ENCODE assay signal across 19 cellular contexts in the genomic region with DNA sequence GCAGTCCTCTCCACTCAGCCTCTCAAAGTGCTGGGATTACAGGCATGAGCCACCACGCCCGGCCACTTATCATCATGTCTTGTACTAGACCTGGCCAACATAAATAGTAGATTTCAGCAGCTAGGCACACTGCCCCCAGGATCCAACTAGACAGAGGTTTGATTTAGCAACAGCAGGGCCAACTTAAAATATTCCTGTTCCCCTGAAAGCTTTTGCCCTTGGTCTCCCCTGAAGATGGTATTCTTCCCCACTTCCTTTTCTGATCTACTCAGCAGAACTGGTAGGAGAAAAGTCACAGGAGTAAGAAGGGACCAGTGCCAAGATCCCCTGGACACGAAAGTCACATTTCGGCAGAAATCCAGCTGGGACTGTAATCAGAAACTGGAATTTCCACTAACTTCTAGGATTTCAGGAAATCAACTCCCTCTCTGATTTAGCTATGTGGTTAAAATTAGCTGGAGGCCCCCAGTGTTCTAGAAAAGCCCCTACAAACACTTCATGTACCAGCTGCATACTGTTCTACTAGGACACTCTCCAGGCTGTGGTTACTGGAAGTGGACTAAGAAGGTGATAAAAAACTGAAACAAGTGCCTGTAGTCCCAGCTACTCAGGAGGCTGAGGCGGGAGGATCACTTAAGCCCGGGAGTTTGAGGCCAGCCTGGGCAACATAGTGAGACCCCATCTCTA. TPM values are rescaled to one million over a fixed set of nuclear protein-coding genes. Genes with fewer than 3 reads are reported as not detected.
A peak's percentile ranks its signal among the peaks of the same experiment; 100 is the strongest.
DNase-seq lines count a peak whose midpoint lies in the region; ATAC-seq and TF ChIP-seq lines count a peak whose summit lies in the region.
"Had no signal": no experiment of that assay in that cellular context is flagged by ENCODE, and none has a peak within 500 bp of the region (broad histone marks: within the 10 kb centered on the region; RNA-seq: fewer than 3 reads in every experiment).

No MANE protein-coding gene starts in this region.

- H3K9me3 Mint-ChIP-seq in stimulated activated memory B cell treated with anti-CD40 and anti-IgM and Interleukin-4, amounts not matched to agents 10 μg/mL and 1 μg/mL and 100 μg/mL, for 72 hours: no peaks in the 10 kb centered on the region
- no peaks in the 10 kb centered on the region for H3K9me3 Mint-ChIP-seq in activated CD4-positive, alpha-beta T cell treated with anti-CD3 and anti-CD28 coated beads for 36 hours (ENCODE audit: low read depth)
- H3K9me3 Mint-ChIP-seq: activated naive CD4-positive, alpha-beta T cell treated with anti-CD3 and anti-CD28 coated beads, Interleukin-2, amount 10 ng/mL, durations not matched to agents 7 days and 5 days; T-cell had no signal

- H3K4me3 Mint-ChIP-seq in stimulated activated memory B cell treated with anti-CD40 and anti-IgM and Interleukin-4, amounts not matched to agents 10 μg/mL and 1 μg/mL and 100 μg/mL, for 72 hours: no peak overlapping the region
- no peak overlapping the region for H3K4me3 Mint-ChIP-seq in activated CD4-positive, alpha-beta T cell treated with anti-CD3 and anti-CD28 coated beads for 36 hours
- H3K4me3 Mint-ChIP-seq: activated naive CD4-positive, alpha-beta T cell treated with anti-CD3 and anti-CD28 coated beads, Interleukin-2, amount 10 ng/mL, durations not matched to agents 7 days and 5 days; T-cell had no signal

- H3K4me3 ChIP-seq in cardiac fibroblast (replicated peaks in 1 of 2; ENCODE audit: low read depth in 2 of 2, low read length in 2 of 2) (no peak overlapping the region), left ventricle myocardium inferior (no peak overlapping the region)

- TF ChIP-seq CTCF in cardiac fibroblast (IDR thresholded peaks at IDR 0.05; ENCODE audit: low read depth, low read length) (no peak), left ventricle myocardium inferior (IDR thresholded peaks at IDR 0.05; ENCODE audit: borderline replicate concordance) (no peak)

- no peaks in the 10 kb centered on the region for H3K36me3 Mint-ChIP-seq in stimulated activated memory B cell treated with anti-CD40 and anti-IgM and Interleukin-4, amounts not matched to agents 10 μg/mL and 1 μg/mL and 100 μg/mL, for 72 hours
- no peaks in the 10 kb centered on the region for H3K36me3 Mint-ChIP-seq in activated CD4-positive, alpha-beta T cell treated with anti-CD3 and anti-CD28 coated beads for 36 hours (ENCODE audit: low read depth)
- H3K36me3 Mint-ChIP-seq: activated naive CD4-positive, alpha-beta T cell treated with anti-CD3 and anti-CD28 coated beads, Interleukin-2, amount 10 ng/mL, durations not matched to agents 7 days and 5 days; T-cell had no signal

- DNase-seq in Daoy (ENCODE audit: low read depth) (peak; percentile 48), cardiac fibroblast (ENCODE audit: low read depth in 2 of 2) (peak; percentile 41 to 82), left ventricle myocardium inferior (peak; percentile 22), posterior vena cava (ENCODE audit: low spot score) (peak; percentile 86), DMS53 treated with DMSO at 0.1 percent for 48 hours (lab: John Stamatoyannopoulos, UW; ENCODE audit: unreplicated experiment) (no peak)
- no peak for DNase-seq in activated CD4-positive, alpha-beta T cell treated with anti-CD3 and anti-CD28 coated beads for 36 hours
- DNase-seq: ACHN; activated CD4-positive, CD25-positive, alpha-beta regulatory T cell; activated CD8-positive, alpha-beta memory T cell treated with anti-CD3 and anti-CD28 coated beads, Interleukin-2, amount 50 U/mL, for 48 hours; activated naive CD4-positive, alpha-beta T cell treated with anti-CD3 and anti-CD28 coated beads, Interleukin-2, amount 10 ng/mL, durations not matched to agents 7 days and 5 days; foreskin keratinocyte; Kasumi-1; NCI-H187; NCI-H524; stimulated activated CD4-positive, alpha-beta T cell treated with anti-CD3 and anti-CD28 coated beads, Interleukin-4, amount 100 ng/mL, for 1 hour; T-cell had no signal

- H3K4me1 Mint-ChIP-seq in stimulated activated memory B cell treated with anti-CD40 and anti-IgM and Interleukin-4, amounts not matched to agents 10 μg/mL and 1 μg/mL and 100 μg/mL, for 72 hours: peaks cover 18% of the 10 kb centered on the region
- H3K4me1 Mint-ChIP-seq in activated CD4-positive, alpha-beta T cell treated with anti-CD3 and anti-CD28 coated beads for 36 hours: no peaks in the 10 kb centered on the region
- H3K4me1 Mint-ChIP-seq: activated naive CD4-positive, alpha-beta T cell treated with anti-CD3 and anti-CD28 coated beads, Interleukin-2, amount 10 ng/mL, durations not matched to agents 7 days and 5 days had no signal

- H3K27me3 Mint-ChIP-seq in stimulated activated memory B cell treated with anti-CD40 and anti-IgM and Interleukin-4, amounts not matched to agents 10 μg/mL and 1 μg/mL and 100 μg/mL, for 72 hours: no peaks in the 10 kb centered on the region
- H3K27me3 Mint-ChIP-seq in activated CD4-positive, alpha-beta T cell treated with anti-CD3 and anti-CD28 coated beads for 36 hours: no peaks in the 10 kb centered on the region
- H3K27me3 Mint-ChIP-seq: activated naive CD4-positive, alpha-beta T cell treated with anti-CD3 and anti-CD28 coated beads, Interleukin-2, amount 10 ng/mL, durations not matched to agents 7 days and 5 days; T-cell had no signal

- CTCF ChIA-PET in activated CD4-positive, alpha-beta T cell treated with anti-CD3 and anti-CD28 coated beads for 36 hours (lab: Charles Lee): interaction anchor here (1.0 to 3.9 kb wide), 6 partner anchors 9 to 214 kb away, joined by 3 to 55 read pairs (median 8); a partner anchor contains a TSS

- intact Hi-C loops in left ventricle myocardium inferior (cut with micrococcal nuclease): loop anchor here (5.0 to 10.0 kb wide), 3 partner anchors 60 to 188 kb away; a partner anchor contains a TSS
- intact Hi-C loops in posterior vena cava (cut with DNase I): loop anchor here (5.0 to 10.0 kb wide), 2 partner anchors 70 to 173 kb away; a partner anchor contains a TSS
- intact Hi-C loops in activated CD4-positive, alpha-beta T cell treated with anti-CD3 and anti-CD28 coated beads for 36 hours (cut with DNase I, micrococcal nuclease): loop anchor here in 1 of 2 experiments (5.0 kb wide), 1 partner anchor 67 kb away; no protein-coding TSS in a partner anchor

- POLR2A ChIA-PET in activated CD4-positive, alpha-beta T cell treated with anti-CD3 and anti-CD28 coated beads for 36 hours (lab: Charles Lee): interaction anchor here (0.8 kb wide), 1 partner anchor 8 kb away, joined by 3 read pairs; no protein-coding TSS in a partner anchor

- H3K27me3 ChIP-seq in left ventricle myocardium inferior (ENCODE audit: low read depth): no peaks in the 10 kb centered on the region
- H3K27me3 ChIP-seq: foreskin keratinocyte had no signal

- H3K4me1 ChIP-seq in left ventricle myocardium inferior: peaks cover 10% of the 10 kb centered on the region
- H3K4me1 ChIP-seq: foreskin keratinocyte had no signal

- H3K27ac ChIP-seq in left ventricle myocardium inferior (replicated peaks): peak overlapping the region; percentile 10
- H3K27ac ChIP-seq: foreskin keratinocyte, HL-60 had no signal

- ATAC-seq in stimulated activated memory B cell treated with anti-CD40 and anti-IgM and Interleukin-4, amounts not matched to agents 10 μg/mL and 1 μg/mL and 100 μg/mL, for 72 hours: no peak
- ATAC-seq in HG03039 (IDR thresholded peaks at IDR 0.05; ENCODE audit: unreplicated experiment): no peak
- no peak for ATAC-seq in activated CD4-positive, alpha-beta T cell treated with anti-CD3 and anti-CD28 coated beads for 36 hours
- ATAC-seq: foreskin keratinocyte, T-cell had no signal

- no peaks in the 10 kb centered on the region for H3K9me3 ChIP-seq in left ventricle myocardium inferior (replicated peaks)

- no peaks in the 10 kb centered on the region for H3K36me3 ChIP-seq in left ventricle myocardium inferior

- H3K27ac Mint-ChIP-seq in stimulated activated memory B cell treated with anti-CD40 and anti-IgM and Interleukin-4, amounts not matched to agents 10 μg/mL and 1 μg/mL and 100 μg/mL, for 72 hours: no peak overlapping the region
- no peak overlapping the region for H3K27ac Mint-ChIP-seq in activated CD4-positive, alpha-beta T cell treated with anti-CD3 and anti-CD28 coated beads for 36 hours
- H3K27ac Mint-ChIP-seq: activated naive CD4-positive, alpha-beta T cell treated with anti-CD3 and anti-CD28 coated beads, Interleukin-2, amount 10 ng/mL, durations not matched to agents 7 days and 5 days; T-cell had no signal

RNA-seq across cellular contexts. Expression of a gene that starts 9.0 kb away (rescaled TPM):
- 43.0 and 49.0 TPM in 2 replicates for total RNA-seq in Daoy (2014; rRNA removed; shearing (Covaris generic))
- total RNA-seq in left ventricle myocardium inferior: 6.5 TPM
- 10 to 100 TPM; 16.7 to 22.5 TPM for total RNA-seq in posterior vena cava
- total RNA-seq in activated CD4-positive, alpha-beta T cell treated with anti-CD3 and anti-CD28 coated beads for 36 hours: 10 to 100 TPM; 39.1 to 53.9 TPM

Comparison
In these comparisons a context has a peak if more than half of its experiments do, and no peak if none do; other contexts are left out.
1. DNase-seq: peak in Daoy (single experiment), cardiac fibroblast (2 of 2), left ventricle myocardium inferior (single experiment) and posterior vena cava (single experiment); none in DMS53 treated with DMSO at 0.1 percent for 48 hours (single experiment) and activated CD4-positive, alpha-beta T cell treated with anti-CD3 and anti-CD28 coated beads for 36 hours (single experiment).